In genomic region chr6:148395583-148396101, GRCh38 we compare ENCODE assay signal across 14 cellular contexts. TPM values are rescaled to one million over a fixed set of nuclear protein-coding genes. Genes with fewer than 3 reads are reported as not detected.
A peak's percentile ranks its signal among the peaks of the same experiment; 100 is the strongest.
DNase-seq lines count a peak whose midpoint lies in the region; ATAC-seq and TF ChIP-seq lines count a peak whose summit lies in the region.
"Had no signal": no experiment of that assay in that cellular context is flagged by ENCODE, and none has a peak within 500 bp of the region (broad histone marks: within the 10 kb centered on the region; RNA-seq: fewer than 3 reads in every experiment).

No MANE protein-coding gene starts in this region.

- no CpG with 5 or more reads among the region's 1 CpG for WGBS in IMR-90 (ENCODE audit: extremely low coverage in 2 of 2, insufficient read length in 1 of 2), 2 experiments

- peak overlapping the region; percentile 81 for H3K14ac ChIP-seq in IMR-90 (replicated peaks; ENCODE audit: low read depth, low read length)

- no peak overlapping the region for H3K27ac ChIP-seq in IMR-90 (ENCODE audit: insufficient read depth, low read length)
- H3K27ac ChIP-seq in caudate nucleus (ENCODE audit: low read depth, low read length) = peak overlapping the region; percentile 18
- peak overlapping the region; percentile 33 for H3K27ac ChIP-seq in skeletal muscle tissue (ENCODE audit: low read depth, low read length)
- H3K27ac ChIP-seq: C4-2B, colonic mucosa had no signal

- peak overlapping the region in 1 of 2 experiments; percentile 19; a peak in 1 of 4 replicates for H4K8ac ChIP-seq in IMR-90 (ENCODE audit: low read depth in 2 of 2, low read length in 2 of 2)

- TF ChIP-seq POLR2A in IMR-90 (IDR thresholded peaks at IDR 0.05; ENCODE audit: low read depth, low read length) = no peak

- TF ChIP-seq CTCF in IMR-90 (conservative IDR thresholded peaks at IDR 0.05; ENCODE audit: low read depth, low read length) = no peak

- no TSS peak for BruUV-seq in IMR-90 (replicated peaks; lab: Mats Ljungman, UMichigan)

- H3K4ac ChIP-seq in IMR-90 (ENCODE audit: low read depth, low read length) = peak overlapping the region; percentile 37

- peak overlapping the region; percentile 1; the same call in 1 of the 2 replicates for H3K4me2 ChIP-seq in IMR-90 (ENCODE audit: low read depth, low read length)

- H3K4me3 ChIP-seq in IMR-90 (ENCODE audit: insufficient read depth, low read depth, low read length) = no peak overlapping the region
- no peak overlapping the region for H3K4me3 ChIP-seq in skeletal muscle tissue (ENCODE audit: low read length in 3 of 3)
- H3K4me3 ChIP-seq: colonic mucosa had no signal

- peaks cover 20 to 53% of the 10 kb centered on the region in 2 experiments for H3K79me1 ChIP-seq in IMR-90 (ENCODE audit: low read depth in 1 of 2, low read length in 2 of 2)

- CTCF ChIA-PET in IMR-90 (lab: Yijun Ruan, JAX) = interaction anchor here (1.5 kb wide), 1 partner anchor 11 kb away, joined by 4 read pairs; no protein-coding TSS in a partner anchor

- H3K18ac ChIP-seq in IMR-90 (ENCODE audit: low read depth, low read length) = peak overlapping the region; percentile 1; the same call in 1 of the 2 replicates

- H4K5ac ChIP-seq in IMR-90 (ENCODE audit: low read depth, low read length) = no peak overlapping the region

- peak overlapping the region; percentile 16 for H2AFZ ChIP-seq in IMR-90 (replicated peaks; ENCODE audit: low read length, poor library complexity)

- intact Hi-C loops in IMR-90 (cut with micrococcal nuclease) = no loop called here
- intact Hi-C loops in left cardiac atrium (cut with DNase I) = no loop called here

- DNase-seq in IMR-90 (peak; percentile 10), caudate nucleus (lab: John Stamatoyannopoulos, UW) (peak in 17 of 61 donors; percentile 17 to 61 (median 35)), left cardiac atrium (no peak), kidney tubule cell (ENCODE audit: low spot score) (no peak), GM03348 (ENCODE audit: low spot score) (no peak), NOMO-1 (lab: John Stamatoyannopoulos, UW; ENCODE audit: unreplicated experiment in 2 of 2) (no peak)
- no peak for DNase-seq in activated CD4-positive, alpha-beta T cell treated with anti-CD3 and anti-CD28 coated beads, Interleukin-2, amount 50 U/mL, for 48 hours
- DNase-seq: activated CD4-positive, alpha-beta T cell treated with anti-CD3 and anti-CD28 coated beads for 48 hours; activated T-cell treated with anti-CD3 and anti-CD28 coated beads, Interleukin-2, amount 50 U/mL, for 4 hours; colonic mucosa; EL; stimulated activated CD4-positive, alpha-beta T cell treated with anti-CD3 and anti-CD28 coated beads, Interleukin-2, amount 100 ng/mL, for 24 hours had no signal

- peaks cover 8% of the 10 kb centered on the region for H3K9me1 ChIP-seq in IMR-90 (ENCODE audit: insufficient read depth, low read length)

- peak overlapping the region; percentile 86 for H3K23ac ChIP-seq in IMR-90 (ENCODE audit: low read depth, low read length)

- H4K20me1 ChIP-seq in IMR-90 (ENCODE audit: insufficient read depth, low read length) = 0 out of 2 replicates have a peak, but pooled peaks cover 4% of the 10 kb centered on the region

- no peak overlapping the region for H3K9ac ChIP-seq in IMR-90 (ENCODE audit: low read depth, low read length)
- no peak overlapping the region for H3K9ac ChIP-seq in skeletal muscle tissue (ENCODE audit: low read depth in 1 of 3, low read length in 3 of 3)

- H2AK9ac ChIP-seq in IMR-90 (replicated peaks; ENCODE audit: low read depth, low read length, poor library complexity) = peak overlapping the region; percentile 75

- TF ChIP-seq RAD21 in IMR-90 (IDR thresholded peaks at IDR 0.05; ENCODE audit: low read length) = no peak

- peak overlapping the region; percentile 48; the same call in 1 of the 2 replicates for H2BK20ac ChIP-seq in IMR-90 (ENCODE audit: low read depth, low read length)

- H3K4me1 ChIP-seq in IMR-90 (ENCODE audit: control insufficient read depth, insufficient read depth, low read length) = peaks cover 7% of the 10 kb centered on the region
- peaks cover 0 to 18% (median 7%) of the 10 kb centered on the region in 3 donors for H3K4me1 ChIP-seq in skeletal muscle tissue (ENCODE audit: control insufficient read depth in 3 of 3, insufficient read depth in 3 of 3, low read length in 3 of 3)
- H3K4me1 ChIP-seq: colonic mucosa had no signal

- no peak overlapping the region for H2BK5ac ChIP-seq in IMR-90 (ENCODE audit: low read depth, low read length, poor library complexity, severe bottlenecking)

- H3K9me3 ChIP-seq in IMR-90 (ENCODE audit: control insufficient read depth, insufficient read depth, low read length) (no peaks in the 10 kb centered on the region), skeletal muscle tissue (ENCODE audit: control insufficient read depth in 3 of 3, low read length in 3 of 3) (no peaks in the 10 kb centered on the region)
- H3K9me3 ChIP-seq: colonic mucosa had no signal

- in situ Hi-C loops in IMR-90 (cut with MboI; ENCODE audit: low sequenced_read_pairs) = no loop called here

- dilution Hi-C loops in IMR-90 (cut with HindIII; ENCODE audit: low sequenced_read_pairs, unreplicated experiment) = no loop called here

- H3K36me3 ChIP-seq in IMR-90 (ENCODE audit: control insufficient read depth, insufficient read depth, low read length) (no peaks in the 10 kb centered on the region; the same call in 1 of the 2 replicates), skeletal muscle tissue (ENCODE audit: control insufficient read depth in 3 of 3, insufficient read depth in 3 of 3, low read length in 3 of 3) (no peaks in the 10 kb centered on the region)
- H3K36me3 ChIP-seq: colonic mucosa had no signal

- H3K27me3 ChIP-seq in IMR-90 (ENCODE audit: control insufficient read depth, insufficient read depth, low read length) = no peaks in the 10 kb centered on the region
- H3K27me3 ChIP-seq in skeletal muscle tissue (ENCODE audit: control insufficient read depth in 3 of 3, insufficient read depth in 3 of 3, low read length in 3 of 3) = no peaks in the 10 kb centered on the region
- H3K27me3 ChIP-seq: colonic mucosa had no signal

- H2BK120ac ChIP-seq in IMR-90 (ENCODE audit: low read depth, low read length) = no peak overlapping the region; the same call in 1 of the 2 replicates

- POLR2A ChIA-PET in IMR-90 (lab: Charles Lee; ENCODE audit: unreplicated experiment) = no interaction called here

- H2AK5ac ChIP-seq in IMR-90 (ENCODE audit: low read depth, low read length) = peak overlapping the region; percentile 92

- no peak overlapping the region for H2BK15ac ChIP-seq in IMR-90 (ENCODE audit: low read depth, low read length)

- 0 out of 2 replicates have a peak overlapping the region, but pooled peaks have one; percentile 8 for H4K91ac ChIP-seq in IMR-90 (ENCODE audit: insufficient read depth, low read depth, low read length)

- ATAC-seq in IMR-90 (ENCODE audit: low read depth) (peak; percentile 70), left cardiac atrium (peak; percentile 53 to 87)
- ATAC-seq: activated T-cell treated with anti-CD3 and anti-CD28 coated beads, Interleukin-2, amount 50 U/mL, for 4 hours had no signal

- no peak overlapping the region for H3K56ac ChIP-seq in IMR-90 (ENCODE audit: extremely low read depth, insufficient read depth, low read length)

TF ChIP-seq in IMR-90, 13 proteins besides CTCF, POLR2A, EP300 and RAD21:
- no peak for TF ChIP-seq BHLHE40 (IDR thresholded peaks at IDR 0.05; ENCODE audit: low read depth, low read length)
- no peak for TF ChIP-seq SMC3 (IDR thresholded peaks at IDR 0.05; ENCODE audit: low read depth, low read length)
- no peak for TF ChIP-seq NFE2L2 (IDR thresholded peaks at IDR 0.05; ENCODE audit: low read depth, low read length)
- no peak for TF ChIP-seq MXI1 (IDR thresholded peaks at IDR 0.05; ENCODE audit: borderline replicate concordance, low read depth, low read length)
- no peak for TF ChIP-seq USF2 (IDR thresholded peaks at IDR 0.05; ENCODE audit: low read depth, low read length)
- no peak for TF ChIP-seq ELK1 (IDR thresholded peaks at IDR 0.05; ENCODE audit: borderline replicate concordance, low read depth, low read length)
- TF ChIP-seq FOS (IDR thresholded peaks at IDR 0.05; ENCODE audit: low read depth, low read length) = no peak
- TF ChIP-seq RCOR1 (IDR thresholded peaks at IDR 0.05; ENCODE audit: insufficient replicate concordance, low read length) = no peak
TF ChIP-seq in IMR-90: peak in this region for 0.

RNA-seq across cellular contexts. Expression of gene SASH1, which starts 53.0 kb away (rescaled TPM):
- 16.5 and 20.3 TPM in 2 replicates for total RNA-seq in IMR-90 (2012; rRNA removed)
- 11.6 and 11.7 TPM in 2 replicates for polyA plus RNA-seq in IMR-90 (2012; rRNA removed)
- polyA plus RNA-seq in IMR-90 (2012; cell fraction: cytosol; rRNA removed) = 6.7 and 8.2 TPM in 2 replicates
- polyA plus RNA-seq in IMR-90 (2012; cell fraction: nucleus; rRNA removed; ENCODE audit: low replicate concordance) = 13.3 and 28.8 TPM in 2 replicates
- 10 to 100 TPM; 33.4 to 36.2 TPM for total RNA-seq in left cardiac atrium
- total RNA-seq in skeletal muscle tissue = 85.1 TPM
